ENCODE assay signal across 1 cellular context in genomic region chr16:31142109-31143035, GRCh38.
TF ChIP-seq lines count a peak whose summit lies in the region.

No MANE protein-coding gene starts in this region.

TF ChIP-seq in K562, 482 proteins besides CTCF, POLR2A, EP300 and RAD21 (continued from another document and continues in another):
- TF ChIP-seq SIRT6 (IDR thresholded peaks at IDR 0.05; ENCODE audit: low read depth, low read length): no peak
- TF ChIP-seq SMARCA4 (IDR thresholded peaks at IDR 0.05): no peak
- no peak for TF ChIP-seq SAP30 (IDR thresholded peaks at IDR 0.05; ENCODE audit: borderline replicate concordance, insufficient read depth, low read depth, low read length, poor library complexity, severe bottlenecking)
- no peak for TF ChIP-seq BRF1 (IDR thresholded peaks at IDR 0.05; ENCODE audit: borderline replicate concordance, extremely low read depth, insufficient read length)
- no peak for TF ChIP-seq BDP1 (IDR thresholded peaks at IDR 0.05; ENCODE audit: insufficient read depth, insufficient read length)
- TF ChIP-seq ZKSCAN8 (CRISPR knock-in tag; IDR thresholded peaks at IDR 0.05): no peak
- no peak for TF ChIP-seq CC2D1A (IDR thresholded peaks at IDR 0.05)
- no peak for TF ChIP-seq PRMT5 (CRISPR knock-in tag; IDR thresholded peaks at IDR 0.05)
- TF ChIP-seq TRIM25 (IDR thresholded peaks at IDR 0.05; ENCODE audit: borderline replicate concordance): no peak
- no peak for TF ChIP-seq ATF4 (CRISPR knock-in tag; IDR thresholded peaks at IDR 0.05)
- no peak for TF ChIP-seq CHD7 (IDR thresholded peaks at IDR 0.05; ENCODE audit: low read depth, low read length)
- 0 out of 2 replicates have a peak, but pooled peaks have one; percentile 66 for TF ChIP-seq ZC3H4 (CRISPR knock-in tag; IDR thresholded peaks at IDR 0.05; ENCODE audit: borderline replicate concordance)
- TF ChIP-seq ZNF277 (CRISPR knock-in tag; IDR thresholded peaks at IDR 0.05; ENCODE audit: borderline replicate concordance): no peak
- TF ChIP-seq ZNF134 (CRISPR knock-in tag; conservative IDR thresholded peaks at IDR 0.05): no peak
- no peak for TF ChIP-seq ZBTB5 (IDR thresholded peaks at IDR 0.05)
- no peak for TF ChIP-seq SREBF2 (CRISPR knock-in tag; IDR thresholded peaks at IDR 0.05)
- no peak for TF ChIP-seq ZNF609 (CRISPR knock-in tag; IDR thresholded peaks at IDR 0.05; ENCODE audit: borderline replicate concordance)
- TF ChIP-seq ZNF23 (CRISPR knock-in tag; IDR thresholded peaks at IDR 0.05): no peak
- no peak for TF ChIP-seq E2F5 (CRISPR knock-in tag; IDR thresholded peaks at IDR 0.05)
- no peak for TF ChIP-seq CLOCK (CRISPR knock-in tag; IDR thresholded peaks at IDR 0.05; ENCODE audit: borderline replicate concordance)
- TF ChIP-seq PHF20 (IDR thresholded peaks at IDR 0.05; ENCODE audit: partially characterized antibody): no peak
- TF ChIP-seq DDX20 (tag; IDR thresholded peaks at IDR 0.05; ENCODE audit: low read depth): no peak
- TF ChIP-seq MBD2 (IDR thresholded peaks at IDR 0.05; ENCODE audit: borderline replicate concordance, low read depth): 0 out of 2 replicates have a peak, but pooled peaks have one; percentile 13
